ENCODE assay signal across 22 cellular contexts in the genomic region with DNA sequence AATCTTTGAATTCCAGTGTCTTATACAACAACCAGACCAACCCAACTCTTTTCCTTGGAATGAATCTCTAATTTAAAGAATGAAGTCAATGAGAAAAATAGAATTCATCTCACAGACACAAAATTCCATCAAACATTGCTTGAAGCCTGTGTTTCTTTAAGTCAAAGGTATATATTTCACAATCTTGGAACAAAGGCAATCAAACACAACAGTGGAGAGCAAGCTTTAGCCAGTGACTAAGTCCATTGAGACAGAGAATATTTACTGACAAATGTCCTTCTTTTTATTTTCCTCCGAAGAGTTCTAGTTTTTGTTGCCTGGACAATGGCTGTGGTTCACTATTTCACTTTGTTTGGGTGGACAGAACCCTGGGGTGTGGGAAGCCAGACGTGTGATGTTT. TPM values are rescaled to one million over a fixed set of nuclear protein-coding genes. Genes with fewer than 3 reads are reported as not detected.
DNase-seq lines count a peak whose midpoint lies in the region; ATAC-seq, FAIRE-seq and TF ChIP-seq lines count a peak whose summit lies in the region.
"Had no signal": no experiment of that assay in that cellular context is flagged by ENCODE, and none has a peak within 500 bp of the region (broad histone marks: within the 10 kb centered on the region; RNA-seq: fewer than 3 reads in every experiment).

No MANE protein-coding gene starts in this region.

- CTCF ChIA-PET in HepG2 (lab: Yijun Ruan, JAX; ENCODE audit: low intra/inter-chr PET ratio, low total read pairs): no interaction called here

- TF ChIP-seq POLR2A in HepG2 (IDR thresholded peaks at IDR 0.05; ENCODE audit: insufficient read depth in 1 of 2, low read depth in 2 of 2, low read length in 2 of 2) (no peak), right lobe of liver (IDR thresholded peaks at IDR 0.05) (no peak)

- intact Hi-C loops in HepG2 (cut with micrococcal nuclease; ENCODE audit: unreplicated experiment): no loop called here
- intact Hi-C loops in right lobe of liver (cut with DNase I): no loop called here

- H3K36me3 ChIP-seq in HepG2 (replicated peaks in 1 of 2; ENCODE audit: control insufficient read depth in 1 of 2, insufficient read depth in 2 of 2, low read length in 2 of 2) (no peaks in the 10 kb centered on the region), right lobe of liver (no peaks in the 10 kb centered on the region), bronchial epithelial cell (ENCODE audit: control insufficient read depth, insufficient read depth, low read length) (no peaks in the 10 kb centered on the region)

- H3K4me3 ChIP-seq in HepG2 (replicated peaks in 1 of 3; ENCODE audit: insufficient read depth in 1 of 3, low read depth in 2 of 3, low read length in 3 of 3) (no peak overlapping the region), right lobe of liver (no peak overlapping the region), bronchial epithelial cell (ENCODE audit: low read depth, low read length) (no peak overlapping the region)

- H3K4me1 ChIP-seq in HepG2 (ENCODE audit: insufficient read depth, low read length) (no peaks in the 10 kb centered on the region), right lobe of liver (no peaks in the 10 kb centered on the region)

- no peaks in the 10 kb centered on the region for H4K20me1 ChIP-seq in HepG2 (ENCODE audit: insufficient read depth, low read length)

- 18% methylated on average over 2 of the region's 2 CpGs for WGBS in HepG2 (ENCODE audit: low lambda C conversion rate)
- WGBS in right lobe of liver (ENCODE audit: insufficient coverage, low coverage, low lambda C conversion rate, missing lambda C conversion rate): 35% methylated on average over 2 of the region's 2 CpGs

- no peaks in the 10 kb centered on the region for H3K79me2 ChIP-seq in HepG2 (ENCODE audit: insufficient read depth, low read length)

- TF ChIP-seq EP300 in HepG2 (IDR thresholded peaks at IDR 0.05; ENCODE audit: low read depth in 2 of 2, low read length in 2 of 2) (no peak), HepG2 (CRISPR knock-in tag; IDR thresholded peaks at IDR 0.05; ENCODE audit: borderline replicate concordance) (no peak)

- no peak overlapping the region for H3K27ac ChIP-seq in HepG2 (ENCODE audit: extremely low read length, insufficient read depth, low read length)
- H3K27ac ChIP-seq in right lobe of liver: no peak overlapping the region

- ATAC-seq in HepG2 (no peak), right lobe of liver (no peak)
- ATAC-seq: CD8-positive, alpha-beta T cell had no signal

- H3K4me2 ChIP-seq in HepG2 (ENCODE audit: low read depth, low read length): no peak overlapping the region

- no peaks in the 10 kb centered on the region for H3K9me3 ChIP-seq in HepG2 (ENCODE audit: low read length)
- H3K9me3 ChIP-seq in right lobe of liver: no peaks in the 10 kb centered on the region
- H3K9me3 ChIP-seq: Caco-2 had no signal

- POLR2A ChIA-PET in HepG2 (lab: Yijun Ruan, JAX): no interaction called here

- BruUV-seq in HepG2 (replicated peaks; lab: Mats Ljungman, UMichigan): no TSS peak

- no peak overlapping the region for H3K9ac ChIP-seq in HepG2 (ENCODE audit: insufficient read depth, low read depth, low read length)

- DNase-seq in HepG2 (ENCODE audit: low spot score): no peak
- no peak for DNase-seq in right lobe of liver
- DNase-seq in bronchial epithelial cell (ENCODE audit: low read depth): peak; percentile 30
- DNase-seq in renal cortical epithelial cell (ENCODE audit: low read depth): peak; percentile 5
- DNase-seq in SK-N-DZ (ENCODE audit: low spot score): no peak
- no peak for DNase-seq in activated gamma-delta T cell treated with Interleukin-2 at 50 U/mL for 16 hours
- DNase-seq: C1 segment of cervical spinal cord; Caco-2; CD4-positive, CD25-positive, alpha-beta regulatory T cell; CD8-positive, alpha-beta T cell; DMS 273 treated with DMSO at 0.1 percent for 48 hours; GF-D8; GOT3; H7; HCEC 1CT had no signal

- in situ Hi-C loops in HepG2 (cut with HindIII; ENCODE audit: extremely low pct_ligation_motif_present, low pct_unique_long_range_greater_than_20kb): no loop called here

- FAIRE-seq in HepG2 (lab: Jason Lieb, UNC) (no peak), bronchial epithelial cell (lab: Jason Lieb, UNC) (no peak)
- FAIRE-seq: D721Med, GM12891, GM18507 had no signal

- TF ChIP-seq RAD21 in HepG2 (CRISPR knock-in tag; IDR thresholded peaks at IDR 0.05): no peak

- TF ChIP-seq CTCF in HepG2 (CRISPR knock-in tag; IDR thresholded peaks at IDR 0.05) (no peak), right lobe of liver (IDR thresholded peaks at IDR 0.05) (no peak), bronchial epithelial cell (IDR thresholded peaks at IDR 0.05; ENCODE audit: insufficient read depth, low read length, severe bottlenecking) (no peak)

- H3K27me3 ChIP-seq in HepG2 (ENCODE audit: control insufficient read depth in 1 of 2, insufficient read depth in 2 of 2, low read length in 2 of 2): no peaks in the 10 kb centered on the region
- H3K27me3 ChIP-seq in right lobe of liver: no peaks in the 10 kb centered on the region
- H3K27me3 ChIP-seq in bronchial epithelial cell (ENCODE audit: control insufficient read depth, insufficient read depth, low read length): no peaks in the 10 kb centered on the region

- no peak overlapping the region for H2AFZ ChIP-seq in HepG2 (ENCODE audit: low read length)

TF ChIP-seq in HepG2, 621 proteins besides CTCF, POLR2A, EP300 and RAD21:
- TF ChIP-seq TBX3 (IDR thresholded peaks at IDR 0.05; ENCODE audit: borderline replicate concordance): no peak
- peak; percentile 68; the same call in 1 of the 2 replicates for TF ChIP-seq CEBPB (IDR thresholded peaks at IDR 0.05; ENCODE audit: borderline replicate concordance, low read depth, low read length)
- TF ChIP-seq SOX13 (IDR thresholded peaks at IDR 0.05): no peak
- TF ChIP-seq SOX13 (CRISPR knock-in tag; conservative IDR thresholded peaks at IDR 0.05 in 1 of 2, IDR thresholded peaks at IDR 0.05 in 1 of 2): 0 out of 4 replicates have a peak, but pooled peaks of 1 of the 2 experiments have one; percentile 17

RNA-seq across cellular contexts. Expression of a gene that starts 35.8 kb away (rescaled TPM):
- total RNA-seq in HepG2 (2016; rRNA removed; fragmentation: Illumina TruSeq; extraction: Trizol) (0.10 and 0.24 TPM in 2 replicates), right lobe of liver (under 1 TPM in 2 of 6 experiments, not detected in 4; 0.07 to 0.18 TPM), bronchial epithelial cell (not detected in 2 replicates), renal cortical epithelial cell (not detected in 2 replicates)
- not detected in 2 replicates for total RNA-seq in HepG2 (2016; cell fraction: cytosol; rRNA removed; fragmentation: Illumina TruSeq; extraction: Trizol; ENCODE audit: low read depth)
- 0.12 and 0.22 TPM in 2 replicates for total RNA-seq in HepG2 (2016; cell fraction: insoluble cytoplasmic fraction; rRNA removed; fragmentation: Illumina TruSeq; extraction: Trizol)
- total RNA-seq in HepG2 (2016; cell fraction: membrane; rRNA removed; fragmentation: Illumina TruSeq; extraction: Trizol): 0.06 TPM in 1 of 2 replicates, not detected in the other
- total RNA-seq in HepG2 (2016; cell fraction: nucleus; rRNA removed; fragmentation: Illumina TruSeq; extraction: Trizol): 0.25 and 0.28 TPM in 2 replicates
- polyA plus RNA-seq in HepG2 (2011; rRNA removed): 0.83 and 3.0 TPM in 2 replicates
- polyA plus RNA-seq in HepG2 (2011; cell fraction: cytosol; rRNA removed): 0.71 and 2.9 TPM in 2 replicates
- 0.61 and 1.3 TPM in 2 replicates for polyA plus RNA-seq in HepG2 (2011; cell fraction: nucleus; rRNA removed)
- polyA plus RNA-seq in HepG2 (2012): 2.3 and 10.9 TPM in 2 replicates
- 0.05 TPM in 1 of 2 replicates, not detected in the other for polyA plus RNA-seq in HepG2 (2016; cell fraction: cytosol; fragmentation: Illumina TruSeq; extraction: Trizol; ENCODE audit: low read depth)
- 0.08 TPM in 1 of 2 replicates, not detected in the other for polyA plus RNA-seq in HepG2 (2016; cell fraction: insoluble cytoplasmic fraction; fragmentation: Illumina TruSeq; extraction: Trizol; ENCODE audit: low read depth)
- not detected in 2 replicates for polyA plus RNA-seq in HepG2 (2016; cell fraction: membrane; fragmentation: Illumina TruSeq; extraction: Trizol; ENCODE audit: low read depth)
- 0.25 TPM in 1 of 2 replicates, not detected in the other for polyA plus RNA-seq in HepG2 (2016; cell fraction: nucleus; fragmentation: Illumina TruSeq; extraction: Trizol; ENCODE audit: insufficient read depth, low read depth)
- polyA minus RNA-seq in HepG2 (2011; rRNA and poly(A)+ RNA removed; ENCODE audit: low replicate concordance): 0.38 TPM in 1 of 2 replicates, not detected in the other
- 0.26 and 0.49 TPM in 2 replicates for polyA minus RNA-seq in HepG2 (2011; cell fraction: cytosol; rRNA and poly(A)+ RNA removed)
- 0.64 and 1.5 TPM in 2 replicates for polyA minus RNA-seq in HepG2 (2011; cell fraction: nucleus; rRNA and poly(A)+ RNA removed)
- not detected in 2 replicates for polyA plus RNA-seq in SK-N-DZ (2014; cell fraction: cytosol; rRNA removed)
- polyA plus RNA-seq in SK-N-DZ (2014; cell fraction: nucleus; rRNA removed): not detected in 2 replicates
- total RNA-seq: A172; A673; CD4-positive, CD25-positive, alpha-beta regulatory T cell; CD8-positive, alpha-beta T cell; G401; H7 had no signal
- polyA plus RNA-seq: BJ; CD4-positive, CD25-positive, alpha-beta regulatory T cell had no signal

Comparison
In these comparisons a context has a peak if more than half of its experiments do, and no peak if none do; other contexts are left out.
1. DNase-seq: peak in bronchial epithelial cell (single experiment) and renal cortical epithelial cell (single experiment); none in HepG2 (single experiment), right lobe of liver (0 of 3), SK-N-DZ (single experiment) and activated gamma-delta T cell treated with Interleukin-2 at 50 U/mL for 16 hours (single experiment).